ENCODE assay signal across 16 cellular contexts in genomic region chrX:74160358-74160757, GRCh38.
DNase-seq lines count a peak whose midpoint lies in the region; ATAC-seq and TF ChIP-seq lines count a peak whose summit lies in the region.
"Had no signal": no experiment of that assay in that cellular context is flagged by ENCODE, and none has a peak within 500 bp of the region (broad histone marks: within the 10 kb centered on the region; RNA-seq: fewer than 3 reads in every experiment).

No MANE protein-coding gene starts in this region.

- TF ChIP-seq CTCF in gastrocnemius medialis (IDR thresholded peaks at IDR 0.05 in 4 of 5, conservative IDR thresholded peaks at IDR 0.05 in 1 of 5) = no peak

- no peaks in the 10 kb centered on the region for H3K9me3 ChIP-seq in gastrocnemius medialis

- DNase-seq in LHCN-M2 (ENCODE audit: low read depth) = peak; percentile 14
- DNase-seq in myocyte (ENCODE audit: low read depth) = peak; percentile 59
- DNase-seq in gastrocnemius medialis = no peak
- DNase-seq: ACHN; AML-193; CD4-positive, alpha-beta T cell; DMS153; DMS79; GF-D8; H9 had no signal

- no peaks in the 10 kb centered on the region for H3K36me3 ChIP-seq in gastrocnemius medialis

- H3K27ac ChIP-seq in gastrocnemius medialis = peak overlapping the region; percentile 72 to 81 (median 75)
- H3K27ac ChIP-seq: C4-2B, HL-60 had no signal

- ATAC-seq in gastrocnemius medialis (peak; percentile 37 to 61), HG02981 (IDR thresholded peaks at IDR 0.05; ENCODE audit: unreplicated experiment) (no peak), GM19328 (IDR thresholded peaks at IDR 0.05; ENCODE audit: unreplicated experiment) (no peak), GM21528 (IDR thresholded peaks at IDR 0.05; ENCODE audit: low FRiP score, unreplicated experiment) (no peak), GM18498 (IDR thresholded peaks at IDR 0.05; ENCODE audit: unreplicated experiment) (no peak)

- no peak overlapping the region for H3K4me3 ChIP-seq in gastrocnemius medialis

- in situ Hi-C loops in gastrocnemius medialis (cut with MboI; ENCODE audit: low sequenced_read_pairs in 4 of 4) = no loop called here

- intact Hi-C loops in gastrocnemius medialis (cut with DNase I; ENCODE audit: low total_unique reads) = loop anchor here (2.0 to 10.0 kb wide), 2 partner anchors 74 to 132 kb away; no protein-coding TSS in a partner anchor

- peaks cover 6 to 10% of the 10 kb centered on the region in 2 donors for H3K4me1 ChIP-seq in gastrocnemius medialis

- TF ChIP-seq POLR2A in gastrocnemius medialis (IDR thresholded peaks at IDR 0.05) = no peak

- H3K27me3 ChIP-seq in gastrocnemius medialis = no peaks in the 10 kb centered on the region

Comparison
In these comparisons a context has a peak if more than half of its experiments do, and no peak if none do; other contexts are left out.
1. DNase-seq: peak in LHCN-M2 (single experiment) and myocyte (single experiment); none in gastrocnemius medialis (0 of 2).
2. ATAC-seq: peak in gastrocnemius medialis (2 of 2); none in HG02981 (single experiment), GM19328 (single experiment), GM21528 (single experiment) and GM18498 (single experiment).